1 cellular context compared by ENCODE assay signal in the genomic region with DNA sequence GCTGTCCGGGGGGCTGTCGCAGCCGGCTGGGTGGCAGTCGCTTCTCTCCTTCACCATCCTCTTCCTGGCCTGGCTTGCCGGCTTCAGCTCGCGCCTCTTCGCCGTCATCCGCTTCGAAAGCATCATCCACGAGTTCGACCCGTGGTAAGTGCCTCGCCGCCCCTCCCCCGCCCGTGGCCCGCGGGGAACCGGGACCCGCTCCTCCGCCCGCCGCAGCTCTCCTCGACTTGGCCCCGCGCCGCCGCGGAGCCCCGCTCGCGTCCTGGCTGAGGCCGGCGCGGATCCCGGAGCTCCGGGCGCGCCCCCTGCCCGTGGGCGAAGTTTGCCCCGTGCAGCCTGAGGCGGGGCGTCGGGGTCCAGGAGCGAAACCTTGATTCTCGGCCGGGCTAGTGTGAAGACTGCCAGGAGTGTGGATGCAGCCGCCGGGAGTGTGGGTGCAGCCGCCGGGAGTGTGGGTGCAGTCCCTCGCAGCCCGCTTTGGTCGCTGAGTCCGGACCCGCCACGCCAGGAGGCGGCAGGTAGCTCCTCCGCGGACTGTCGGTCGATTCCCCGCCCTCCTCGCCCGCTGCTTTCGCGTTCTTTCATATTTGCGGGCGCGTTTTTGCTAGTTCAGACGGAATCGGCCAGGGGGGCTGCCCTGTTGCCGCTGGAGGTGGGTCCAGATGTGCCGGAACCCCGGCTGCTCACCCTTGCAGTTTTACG.
A peak's percentile ranks its signal among the peaks of the same experiment; 100 is the strongest.
TF ChIP-seq lines count a peak whose summit lies in the region.

No MANE protein-coding gene starts in this region.

TF ChIP-seq in HepG2, 621 proteins besides CTCF, POLR2A, EP300 and RAD21 (continued from another document):
- TF ChIP-seq, protein P1, sequence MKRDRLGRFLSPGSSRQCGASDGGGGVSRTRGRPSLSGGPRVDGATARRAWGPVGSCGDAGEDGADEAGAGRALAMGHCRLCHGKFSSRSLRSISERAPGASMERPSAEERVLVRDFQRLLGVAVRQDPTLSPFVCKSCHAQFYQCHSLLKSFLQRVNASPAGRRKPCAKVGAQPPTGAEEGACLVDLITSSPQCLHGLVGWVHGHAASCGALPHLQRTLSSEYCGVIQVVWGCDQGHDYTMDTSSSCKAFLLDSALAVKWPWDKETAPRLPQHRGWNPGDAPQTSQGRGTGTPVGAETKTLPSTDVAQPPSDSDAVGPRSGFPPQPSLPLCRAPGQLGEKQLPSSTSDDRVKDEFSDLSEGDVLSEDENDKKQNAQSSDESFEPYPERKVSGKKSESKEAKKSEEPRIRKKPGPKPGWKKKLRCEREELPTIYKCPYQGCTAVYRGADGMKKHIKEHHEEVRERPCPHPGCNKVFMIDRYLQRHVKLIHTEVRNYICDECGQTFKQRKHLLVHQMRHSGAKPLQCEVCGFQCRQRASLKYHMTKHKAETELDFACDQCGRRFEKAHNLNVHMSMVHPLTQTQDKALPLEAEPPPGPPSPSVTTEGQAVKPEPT (CRISPR knock-in tag; IDR thresholded peaks at IDR 0.05; ENCODE audit: low read depth), result no peak
- TF ChIP-seq FOXC1 (CRISPR knock-in tag; IDR thresholded peaks at IDR 0.05; ENCODE audit: borderline replicate concordance), result 0 out of 2 replicates have a peak, but pooled peaks have one; percentile 38
- TF ChIP-seq, protein P2, sequence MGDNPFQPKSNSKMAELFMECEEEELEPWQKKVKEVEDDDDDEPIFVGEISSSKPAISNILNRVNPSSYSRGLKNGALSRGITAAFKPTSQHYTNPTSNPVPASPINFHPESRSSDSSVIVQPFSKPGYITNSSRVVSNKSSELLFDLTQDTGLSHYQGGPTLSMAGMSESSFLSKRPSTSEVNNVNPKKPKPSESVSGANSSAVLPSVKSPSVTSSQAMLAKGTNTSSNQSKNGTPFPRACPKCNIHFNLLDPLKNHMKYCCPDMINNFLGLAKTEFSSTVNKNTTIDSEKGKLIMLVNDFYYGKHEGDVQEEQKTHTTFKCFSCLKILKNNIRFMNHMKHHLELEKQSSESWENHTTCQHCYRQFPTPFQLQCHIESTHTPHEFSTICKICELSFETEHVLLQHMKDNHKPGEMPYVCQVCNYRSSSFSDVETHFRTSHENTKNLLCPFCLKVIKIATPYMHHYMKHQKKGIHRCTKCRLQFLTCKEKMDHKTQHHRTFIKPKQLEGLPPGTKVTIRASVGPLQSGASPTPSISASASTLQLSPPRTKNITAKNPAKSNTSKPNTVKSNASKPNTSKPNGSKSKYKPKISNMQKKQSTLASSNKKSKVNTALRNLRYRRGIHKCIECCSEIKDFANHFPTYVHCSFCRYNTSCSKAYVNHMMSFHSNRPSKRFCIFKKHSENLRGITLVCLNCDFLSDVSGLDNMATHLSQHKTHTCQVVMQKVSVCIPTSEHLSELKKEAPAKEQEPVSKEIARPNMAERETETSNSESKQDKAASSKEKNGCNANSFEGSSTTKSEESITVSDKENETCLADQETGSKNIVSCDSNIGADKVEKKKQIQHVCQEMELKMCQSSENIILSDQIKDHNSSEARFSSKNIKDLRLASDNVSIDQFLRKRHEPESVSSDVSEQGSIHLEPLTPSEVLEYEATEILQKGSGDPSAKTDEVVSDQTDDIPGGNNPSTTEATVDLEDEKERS (CRISPR knock-in tag; IDR thresholded peaks at IDR 0.05), result no peak
- no peak for TF ChIP-seq KLF6 (CRISPR knock-in tag; IDR thresholded peaks at IDR 0.05)
- no peak for TF ChIP-seq ZNF773 (CRISPR knock-in tag; IDR thresholded peaks at IDR 0.05; ENCODE audit: borderline replicate concordance)
- TF ChIP-seq RFXANK (CRISPR knock-in tag; IDR thresholded peaks at IDR 0.05), result no peak
- TF ChIP-seq HNRNPH1 (optimal IDR thresholded peaks at IDR 0.05; ENCODE audit: low read depth, low read length), result no peak
- 0 out of 2 replicates have a peak, but pooled peaks have one; percentile 37 for TF ChIP-seq ZIK1 (CRISPR knock-in tag; IDR thresholded peaks at IDR 0.05; ENCODE audit: borderline replicate concordance, low read depth)
- TF ChIP-seq, protein P3, sequence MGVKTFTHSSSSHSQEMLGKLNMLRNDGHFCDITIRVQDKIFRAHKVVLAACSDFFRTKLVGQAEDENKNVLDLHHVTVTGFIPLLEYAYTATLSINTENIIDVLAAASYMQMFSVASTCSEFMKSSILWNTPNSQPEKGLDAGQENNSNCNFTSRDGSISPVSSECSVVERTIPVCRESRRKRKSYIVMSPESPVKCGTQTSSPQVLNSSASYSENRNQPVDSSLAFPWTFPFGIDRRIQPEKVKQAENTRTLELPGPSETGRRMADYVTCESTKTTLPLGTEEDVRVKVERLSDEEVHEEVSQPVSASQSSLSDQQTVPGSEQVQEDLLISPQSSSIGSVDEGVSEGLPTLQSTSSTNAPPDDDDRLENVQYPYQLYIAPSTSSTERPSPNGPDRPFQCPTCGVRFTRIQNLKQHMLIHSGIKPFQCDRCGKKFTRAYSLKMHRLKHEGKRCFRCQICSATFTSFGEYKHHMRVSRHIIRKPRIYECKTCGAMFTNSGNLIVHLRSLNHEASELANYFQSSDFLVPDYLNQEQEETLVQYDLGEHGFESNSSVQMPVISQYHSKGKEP (CRISPR knock-in tag; IDR thresholded peaks at IDR 0.05), result no peak
- TF ChIP-seq TBL1XR1 (IDR thresholded peaks at IDR 0.05; ENCODE audit: borderline replicate concordance, low read length, partially characterized antibody), result no peak
- TF ChIP-seq ARNTL (CRISPR knock-in tag; IDR thresholded peaks at IDR 0.05), result no peak
- TF ChIP-seq YEATS4 (CRISPR knock-in tag; IDR thresholded peaks at IDR 0.05; ENCODE audit: borderline replicate concordance), result peak; percentile 47; the same call in 1 of the 2 replicates
- TF ChIP-seq KDM5B (CRISPR knock-in tag; IDR thresholded peaks at IDR 0.05; ENCODE audit: borderline replicate concordance), result no peak
- TF ChIP-seq PTBP1 (IDR thresholded peaks at IDR 0.05; ENCODE audit: low read depth, low read length, poor library complexity, severe bottlenecking), result no peak
- no peak for TF ChIP-seq ZNF570 (CRISPR knock-in tag; IDR thresholded peaks at IDR 0.05; ENCODE audit: borderline replicate concordance)
- TF ChIP-seq, protein P4, sequence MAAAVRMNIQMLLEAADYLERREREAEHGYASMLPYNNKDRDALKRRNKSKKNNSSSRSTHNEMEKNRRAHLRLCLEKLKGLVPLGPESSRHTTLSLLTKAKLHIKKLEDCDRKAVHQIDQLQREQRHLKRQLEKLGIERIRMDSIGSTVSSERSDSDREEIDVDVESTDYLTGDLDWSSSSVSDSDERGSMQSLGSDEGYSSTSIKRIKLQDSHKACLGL (CRISPR knock-in tag; IDR thresholded peaks at IDR 0.05), result 0 out of 2 replicates have a peak, but pooled peaks have one; percentile 6
- TF ChIP-seq ZNF883 (CRISPR knock-in tag; IDR thresholded peaks at IDR 0.05; ENCODE audit: not compliant biosample characterization), result peak; percentile 22
- TF ChIP-seq, protein P5, sequence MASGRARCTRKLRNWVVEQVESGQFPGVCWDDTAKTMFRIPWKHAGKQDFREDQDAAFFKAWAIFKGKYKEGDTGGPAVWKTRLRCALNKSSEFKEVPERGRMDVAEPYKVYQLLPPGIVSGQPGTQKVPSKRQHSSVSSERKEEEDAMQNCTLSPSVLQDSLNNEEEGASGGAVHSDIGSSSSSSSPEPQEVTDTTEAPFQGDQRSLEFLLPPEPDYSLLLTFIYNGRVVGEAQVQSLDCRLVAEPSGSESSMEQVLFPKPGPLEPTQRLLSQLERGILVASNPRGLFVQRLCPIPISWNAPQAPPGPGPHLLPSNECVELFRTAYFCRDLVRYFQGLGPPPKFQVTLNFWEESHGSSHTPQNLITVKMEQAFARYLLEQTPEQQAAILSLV (CRISPR knock-in tag; IDR thresholded peaks at IDR 0.05; ENCODE audit: borderline replicate concordance), result 0 out of 2 replicates have a peak, but pooled peaks have one; percentile 30
- no peak for TF ChIP-seq ZBTB1 (CRISPR knock-in tag; IDR thresholded peaks at IDR 0.05; ENCODE audit: borderline replicate concordance)
